Comparison of ENCODE assay signal across 12 cellular contexts in genomic region chr4:120672558-120673147, GRCh38.
"Had no signal": no experiment of that assay in that cellular context is flagged by ENCODE, and none has a peak within 500 bp of the region (broad histone marks: within the 10 kb centered on the region; RNA-seq: fewer than 3 reads in every experiment).

No MANE protein-coding gene starts in this region.

- H3K27ac ChIP-seq: body of pancreas, psoas muscle, spleen, suprapubic skin, upper lobe of right lung had no signal

- H3K4me3 ChIP-seq: body of pancreas, psoas muscle, spleen, suprapubic skin, upper lobe of right lung had no signal

- H3K36me3 ChIP-seq: spleen, upper lobe of right lung had no signal

- H3K4me1 ChIP-seq: body of pancreas, psoas muscle, spleen, suprapubic skin, upper lobe of right lung had no signal

- DNase-seq: activated CD4-positive, alpha-beta T cell treated with anti-CD3 and anti-CD28 coated beads, Interleukin-2, amount 10 ng/mL, durations not matched to agents 24 days and 14 days; activated naive CD4-positive, alpha-beta T cell treated with anti-CD3 and anti-CD28 coated beads, Interleukin-2, amount 10 ng/mL, durations not matched to agents 7 days and 5 days; body of pancreas; effector memory CD8-positive, alpha-beta T cell; erythroblast; psoas muscle; spleen; stimulated activated naive CD8-positive, alpha-beta T cell treated with anti-CD3 and anti-CD28 coated beads, Interleukin-15, Interleukin-2, amounts not matched to agents 100 U/mL and 50 U/mL, for 24 hours; T1000; upper lobe of right lung had no signal

- H3K9me3 ChIP-seq: body of pancreas, suprapubic skin, upper lobe of right lung had no signal

- ATAC-seq: body of pancreas; effector memory CD8-positive, alpha-beta T cell; psoas muscle; sciatic nerve; stimulated activated naive CD8-positive, alpha-beta T cell treated with anti-CD3 and anti-CD28 coated beads, Interleukin-15, Interleukin-2, amounts not matched to agents 100 U/mL and 50 U/mL, for 24 hours had no signal
